ENCODE assay signal across 14 cellular contexts in the genomic region with DNA sequence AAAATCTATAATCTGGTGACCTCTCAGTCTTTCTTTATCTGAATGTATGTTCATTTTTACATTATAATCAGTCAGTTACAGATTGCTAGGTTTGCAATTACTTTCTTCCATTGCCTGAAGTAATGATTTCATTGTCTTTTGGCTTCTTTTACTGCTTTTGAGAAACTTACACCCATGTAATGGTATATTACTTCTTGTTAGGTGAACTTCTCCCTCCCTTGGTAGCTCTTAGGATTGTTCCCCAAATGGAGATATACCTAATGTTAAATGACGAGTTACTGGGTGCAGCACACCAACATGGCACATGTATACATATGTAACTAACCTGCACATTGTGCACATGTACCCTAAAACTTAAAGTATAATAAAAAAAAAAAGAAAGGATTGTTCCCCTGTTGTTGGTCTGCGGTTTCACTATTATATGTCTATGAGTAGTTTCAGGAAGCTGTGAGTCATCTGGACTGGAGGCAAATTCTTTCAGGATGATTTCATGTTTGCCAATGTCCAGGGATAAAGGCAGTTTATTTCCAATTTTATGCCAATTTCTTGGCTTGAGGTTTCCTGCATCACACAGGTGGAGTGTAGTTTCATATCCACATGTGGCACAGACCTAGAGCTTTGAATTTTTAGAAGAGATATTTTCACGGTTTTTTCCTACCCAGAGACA. TPM values are rescaled to one million over a fixed set of nuclear protein-coding genes. Genes with fewer than 3 reads are reported as not detected.
DNase-seq lines count a peak whose midpoint lies in the region; TF ChIP-seq lines count a peak whose summit lies in the region.
"Had no signal": no experiment of that assay in that cellular context is flagged by ENCODE, and none has a peak within 500 bp of the region (broad histone marks: within the 10 kb centered on the region; RNA-seq: fewer than 3 reads in every experiment).

No MANE protein-coding gene starts in this region.

- no peak for TF ChIP-seq CTCF in osteocyte (IDR thresholded peaks at IDR 0.05)

- H3K27me3 Mint-ChIP-seq in osteocyte (ENCODE audit: unreplicated experiment): no peaks in the 10 kb centered on the region

- H3K27ac Mint-ChIP-seq in osteocyte (ENCODE audit: unreplicated experiment): peak overlapping the region; percentile 50
- H3K27ac Mint-ChIP-seq: GM23338, nephron progenitor cell had no signal

- H3K9me3 Mint-ChIP-seq in osteocyte (ENCODE audit: unreplicated experiment): peaks cover 8% of the 10 kb centered on the region

- DNase-seq in ELR (ENCODE audit: low read depth) (peak; percentile 89), RPMI7951 (ENCODE audit: low read depth) (peak; percentile 78), epithelial cell of prostate (ENCODE audit: low read depth, low spot score) (peak; percentile 16), osteocyte (ENCODE audit: extremely low spot score, unreplicated experiment) (no peak), NCI-H1092 (lab: John Stamatoyannopoulos, UW) (no peak), iPS-NIHi7 (ENCODE audit: extremely low spot score) (no peak), amygdala (lab: John Stamatoyannopoulos, UW) (no peak), NCI-H2107 (lab: John Stamatoyannopoulos, UW) (no peak)
- DNase-seq: central memory CD4-positive, alpha-beta T cell; DMS153; nephron progenitor cell; stimulated activated CD4-positive, alpha-beta T cell treated with anti-CD3 and anti-CD28 coated beads, Interleukin-4, amount 100 ng/mL, for 1 hour had no signal

- no peaks in the 10 kb centered on the region for H3K36me3 Mint-ChIP-seq in osteocyte (ENCODE audit: unreplicated experiment)

- no peak overlapping the region for H3K4me3 Mint-ChIP-seq in osteocyte (ENCODE audit: unreplicated experiment)
- H3K4me3 Mint-ChIP-seq: GM23338, nephron progenitor cell had no signal

- H3K27ac ChIP-seq in epithelial cell of prostate: peak overlapping the region; percentile 39

- peaks cover 22% of the 10 kb centered on the region for H3K4me1 Mint-ChIP-seq in osteocyte (ENCODE audit: unreplicated experiment)
- H3K4me1 Mint-ChIP-seq: GM23338, nephron progenitor cell had no signal

RNA-seq across cellular contexts. Expression of gene SPANXC, which starts 21.8 kb away (rescaled TPM):
- total RNA-seq in RPMI7951 (2014; rRNA removed; shearing (Covaris generic)): 107 and 128 TPM in 2 replicates
- not detected in 2 replicates for total RNA-seq in osteocyte
- total RNA-seq: GM23338, temporal lobe had no signal

RNA-seq across cellular contexts. Expression of gene LDOC1, which starts 43.5 kb away (rescaled TPM):
- total RNA-seq in RPMI7951 (2014; rRNA removed; shearing (Covaris generic)): 2.8 and 3.3 TPM in 2 replicates
- total RNA-seq in osteocyte: 38.0 and 39.0 TPM in 2 replicates

Comparison
In these comparisons a context has a peak if more than half of its experiments do, and no peak if none do; other contexts are left out.
1. DNase-seq: peak in ELR (single experiment), RPMI7951 (single experiment) and epithelial cell of prostate (single experiment); none in osteocyte (single experiment), NCI-H1092 (single experiment), iPS-NIHi7 (single experiment), amygdala (0 of 56) and NCI-H2107 (single experiment).
2. RNA of gene SPANXC, which starts 21.8 kb away (total RNA-seq): 107 to 128 TPM in RPMI7951; not detected in osteocyte; every median in the first group is over 100 times any median in the second.